In genomic region chr11:36037031-36037430, GRCh38 we compare ENCODE assay signal across 18 cellular contexts.
DNase-seq lines count a peak whose midpoint lies in the region; FAIRE-seq and TF ChIP-seq lines count a peak whose summit lies in the region.
"Had no signal": no experiment of that assay in that cellular context is flagged by ENCODE, and none has a peak within 500 bp of the region (broad histone marks: within the 10 kb centered on the region; RNA-seq: fewer than 3 reads in every experiment).

No MANE protein-coding gene starts in this region.

- H3K27me3 Mint-ChIP-seq in nephron (ENCODE audit: low read depth), result no peaks in the 10 kb centered on the region
- peaks cover 12% of the 10 kb centered on the region for H3K27me3 Mint-ChIP-seq in activated T-cell treated with anti-CD3 and anti-CD28 coated beads, Interleukin-2, amount 50 U/mL, for 24 hours

- FAIRE-seq in RCC 7860 (lab: Jason Lieb, UNC), result peak; percentile 76

- H3K4me1 ChIP-seq in osteoblast (ENCODE audit: insufficient read depth, low read length), result peaks cover 17% of the 10 kb centered on the region
- H3K4me1 ChIP-seq: lower lobe of right lung, uterus had no signal

- peaks cover 2% of the 10 kb centered on the region for H3K79me2 ChIP-seq in osteoblast (ENCODE audit: insufficient read depth, low read length)

- H4K20me1 ChIP-seq in osteoblast (ENCODE audit: insufficient read depth, low read length), result no peaks in the 10 kb centered on the region

- DNase-seq in Daoy (ENCODE audit: low read depth), result peak; percentile 19
- DNase-seq in RCC 7860 (ENCODE audit: low spot score), result peak; percentile 75
- peak; percentile 74 for DNase-seq in epithelial cell of proximal tubule (ENCODE audit: low read depth)
- no peak for DNase-seq in activated CD4-positive, CD25-positive, alpha-beta regulatory T cell treated with anti-CD3 and anti-CD28 coated beads, Interleukin-2, amount 50 U/mL, for 72 hours
- no peak for DNase-seq in osteoblast (ENCODE audit: insufficient read length, low spot score, missing footprints)
- no peak for DNase-seq in NCI-H1092 (lab: John Stamatoyannopoulos, UW)
- DNase-seq in activated T-cell treated with anti-CD3 and anti-CD28 coated beads, Interleukin-2, amount 50 U/mL, for 24 hours, result no peak
- DNase-seq: activated CD4-positive, alpha-beta T cell treated with anti-CD3 and anti-CD28 coated beads for 48 hours; AML-193; effector memory CD4-positive, alpha-beta T cell; glutamatergic neuron; KBM-7; lower lobe of right lung; NCI-H2029 treated with DMSO at 0.1 percent for 48 hours; stimulated activated CD8-positive, alpha-beta memory T cell treated with anti-CD3 and anti-CD28 coated beads, Interleukin-4, amount 100 ng/mL, for 48 hours; T-cell; uterus had no signal

- H3K4me2 ChIP-seq in osteoblast (ENCODE audit: insufficient read depth, low read length), result no peak overlapping the region

- no peaks in the 10 kb centered on the region for H3K27me3 ChIP-seq in osteoblast (ENCODE audit: insufficient read depth, low read length)
- H3K27me3 ChIP-seq: uterus had no signal

- H3K27ac ChIP-seq in osteoblast (ENCODE audit: low read depth, low read length), result no peak overlapping the region
- H3K27ac ChIP-seq: lower lobe of right lung, uterus had no signal

- H3K36me3 ChIP-seq in osteoblast (ENCODE audit: insufficient read depth, low read length), result no peaks in the 10 kb centered on the region
- H3K36me3 ChIP-seq: lower lobe of right lung, uterus had no signal

- TF ChIP-seq CTCF in epithelial cell of proximal tubule (conservative IDR thresholded peaks at IDR 0.05; ENCODE audit: low read depth, low read length), result no peak
- TF ChIP-seq CTCF in nephron (IDR thresholded peaks at IDR 0.05; ENCODE audit: unreplicated experiment in 3 of 3), result no peak
- TF ChIP-seq CTCF in osteoblast (IDR thresholded peaks at IDR 0.05; ENCODE audit: extremely low read depth, low read depth, low read length), result no peak

- peaks cover 77% of the 10 kb centered on the region for H3K4me1 Mint-ChIP-seq in nephron
- H3K4me1 Mint-ChIP-seq in activated T-cell treated with anti-CD3 and anti-CD28 coated beads, Interleukin-2, amount 50 U/mL, for 24 hours (ENCODE audit: low read depth), result no peaks in the 10 kb centered on the region
- H3K4me1 Mint-ChIP-seq: T-cell had no signal

- H3K9me3 ChIP-seq in osteoblast (ENCODE audit: low read depth, low read length), result no peaks in the 10 kb centered on the region
- H3K9me3 ChIP-seq: lower lobe of right lung, uterus had no signal

- H2AFZ ChIP-seq in osteoblast (ENCODE audit: low read length), result no peak overlapping the region

- H3K27ac Mint-ChIP-seq in nephron, result peak overlapping the region; percentile 52 to 75 (median 73)
- no peak overlapping the region for H3K27ac Mint-ChIP-seq in activated T-cell treated with anti-CD3 and anti-CD28 coated beads, Interleukin-2, amount 50 U/mL, for 24 hours
- H3K27ac Mint-ChIP-seq: T-cell had no signal

- no peak overlapping the region for H3K4me3 ChIP-seq in epithelial cell of proximal tubule (ENCODE audit: low read depth, low read length)
- no peak overlapping the region for H3K4me3 ChIP-seq in osteoblast (ENCODE audit: insufficient read depth, low read length)
- H3K4me3 ChIP-seq: lower lobe of right lung, uterus had no signal

- peaks cover 30% of the 10 kb centered on the region for H3K36me3 Mint-ChIP-seq in nephron (ENCODE audit: low read depth)
- H3K36me3 Mint-ChIP-seq in activated T-cell treated with anti-CD3 and anti-CD28 coated beads, Interleukin-2, amount 50 U/mL, for 24 hours (ENCODE audit: low read depth), result no peaks in the 10 kb centered on the region
- H3K36me3 Mint-ChIP-seq: T-cell had no signal

- no peaks in the 10 kb centered on the region for H3K9me3 Mint-ChIP-seq in nephron
- no peaks in the 10 kb centered on the region for H3K9me3 Mint-ChIP-seq in activated T-cell treated with anti-CD3 and anti-CD28 coated beads, Interleukin-2, amount 50 U/mL, for 24 hours
- H3K9me3 Mint-ChIP-seq: T-cell had no signal

- H3K4me3 Mint-ChIP-seq in nephron, result peak overlapping the region in 1 of 3 experiments; percentile 38
- H3K4me3 Mint-ChIP-seq in activated T-cell treated with anti-CD3 and anti-CD28 coated beads, Interleukin-2, amount 50 U/mL, for 24 hours, result no peak overlapping the region
- H3K4me3 Mint-ChIP-seq: T-cell had no signal

Comparison
In these comparisons a context has a peak if more than half of its experiments do, and no peak if none do; other contexts are left out.
1. DNase-seq: peak in Daoy (single experiment), RCC 7860 (single experiment) and epithelial cell of proximal tubule (single experiment); none in activated CD4-positive, CD25-positive, alpha-beta regulatory T cell treated with anti-CD3 and anti-CD28 coated beads, Interleukin-2, amount 50 U/mL, for 72 hours (single experiment), osteoblast (single experiment), NCI-H1092 (single experiment) and activated T-cell treated with anti-CD3 and anti-CD28 coated beads, Interleukin-2, amount 50 U/mL, for 24 hours (single experiment).